ENCODE assay signal across 17 cellular contexts in the genomic region with DNA sequence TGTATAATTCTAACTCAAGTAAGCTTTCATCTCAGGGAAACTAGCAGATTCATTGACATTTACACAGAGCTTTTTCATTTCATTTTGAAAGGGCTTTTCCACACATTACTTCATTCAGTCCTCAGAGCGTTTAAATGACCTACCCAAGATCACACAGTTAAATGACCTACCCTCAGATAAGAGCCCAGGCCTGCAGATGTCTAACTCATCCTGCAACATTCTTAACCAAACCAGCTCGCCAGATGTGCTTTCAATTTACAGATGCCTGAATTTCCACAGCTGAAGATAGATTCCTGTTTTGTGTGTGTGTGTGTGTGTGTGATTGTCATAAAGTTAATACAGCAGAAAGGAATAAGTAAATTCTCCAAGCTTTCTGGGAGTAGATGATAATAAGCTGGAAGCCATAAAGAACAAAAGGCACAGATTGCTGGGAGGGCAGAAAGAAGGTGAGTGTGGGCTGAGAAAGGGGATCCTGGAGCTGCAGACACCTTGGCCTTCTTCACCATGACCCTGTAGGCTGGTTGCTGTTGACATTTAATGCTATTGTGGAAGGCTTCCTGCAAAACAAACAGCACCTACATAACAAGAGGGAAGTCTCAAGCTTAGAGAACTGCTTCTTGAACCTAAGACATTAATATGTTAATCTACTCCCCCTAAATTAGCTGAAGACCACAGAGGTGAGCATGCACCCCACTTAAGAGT.
"Had no signal": no experiment of that assay in that cellular context is flagged by ENCODE, and none has a peak within 500 bp of the region (broad histone marks: within the 10 kb centered on the region; RNA-seq: fewer than 3 reads in every experiment).

No MANE protein-coding gene starts in this region.

- H3K9me3 ChIP-seq: gastrocnemius medialis, heart right ventricle, psoas muscle, stomach, thoracic aorta, transverse colon had no signal

- H3K4me1 ChIP-seq: gastrocnemius medialis, heart right ventricle, psoas muscle, stomach, transverse colon had no signal

- H3K27ac ChIP-seq: gastrocnemius medialis, heart right ventricle, psoas muscle, stomach, thoracic aorta, transverse colon had no signal

- H3K27me3 ChIP-seq: gastrocnemius medialis, heart right ventricle, stomach, transverse colon had no signal

- DNase-seq: dermis blood vessel endothelial cell; gastrocnemius medialis; heart right ventricle; hypothalamus; left colon; left ventricle myocardium superior; naive thymus-derived CD4-positive, alpha-beta T cell; nephron progenitor cell; psoas muscle; retina; stimulated activated CD4-positive, alpha-beta T cell treated with anti-CD3 and anti-CD28 coated beads, Interleukin-2, amount 100 ng/mL, for 24 hours; stimulated activated naive CD4-positive, alpha-beta T cell; stomach; substantia nigra; transverse colon had no signal

- H3K36me3 ChIP-seq: gastrocnemius medialis, heart right ventricle, stomach, thoracic aorta, transverse colon had no signal

- H3K4me3 ChIP-seq: gastrocnemius medialis, heart right ventricle, lung, psoas muscle, stomach, thoracic aorta, transverse colon had no signal
